ENCODE assay signal across 13 cellular contexts in genomic region chr2:101829018-101829396, GRCh38.
A peak's percentile ranks its signal among the peaks of the same experiment; 100 is the strongest.
DNase-seq lines count a peak whose midpoint lies in the region; ATAC-seq and TF ChIP-seq lines count a peak whose summit lies in the region.
"Had no signal": no experiment of that assay in that cellular context is flagged by ENCODE, and none has a peak within 500 bp of the region (broad histone marks: within the 10 kb centered on the region; RNA-seq: fewer than 3 reads in every experiment).

No MANE protein-coding gene starts in this region.

- WGBS in lung, 2 donors: 48 to 73% methylated on average over 5 of the region's 5 CpGs
- WGBS in sigmoid colon, 2 donors: 35 to 42% methylated on average over 5 of the region's 5 CpGs

- H3K4me3 ChIP-seq in brain microvascular endothelial cell (ENCODE audit: low read depth, low read length): no peak overlapping the region
- H3K4me3 ChIP-seq in lung: no peak overlapping the region
- no peak overlapping the region for H3K4me3 ChIP-seq in sigmoid colon
- H3K4me3 ChIP-seq: upper lobe of right lung had no signal

- H3K27me3 ChIP-seq in brain microvascular endothelial cell (replicated peaks) (no peaks in the 10 kb centered on the region), lung (ENCODE audit: control insufficient read depth, insufficient read depth) (no peaks in the 10 kb centered on the region), sigmoid colon (no peaks in the 10 kb centered on the region)
- H3K27me3 ChIP-seq: upper lobe of right lung had no signal

- H3K27me3 Mint-ChIP-seq in stimulated activated naive CD8-positive, alpha-beta T cell treated with anti-CD3 and anti-CD28 coated beads, Interleukin-15, Interleukin-2, amounts not matched to agents 100 ng/mL and 50 ng/mL, for 24 hours: no peaks in the 10 kb centered on the region
- no peaks in the 10 kb centered on the region for H3K27me3 Mint-ChIP-seq in stimulated activated naive CD8-positive, alpha-beta T cell treated with anti-CD3 and anti-CD28 coated beads, Interleukin-15, amount 100 ng/mL, for 72 hours

- peaks cover 32% of the 10 kb centered on the region for H3K36me3 Mint-ChIP-seq in stimulated activated naive CD8-positive, alpha-beta T cell treated with anti-CD3 and anti-CD28 coated beads, Interleukin-15, Interleukin-2, amounts not matched to agents 100 ng/mL and 50 ng/mL, for 24 hours (ENCODE audit: low read depth)

- DNase-seq in stimulated activated naive CD8-positive, alpha-beta T cell treated with anti-CD3 and anti-CD28 coated beads, Interleukin-15, amount 100 ng/mL, for 72 hours: no peak
- DNase-seq in brain microvascular endothelial cell: no peak
- no peak for DNase-seq in lung (ENCODE audit: low spot score)
- no peak for DNase-seq in sigmoid colon
- DNase-seq in RWPE1 (ENCODE audit: low spot score): no peak
- DNase-seq in COLO668 (lab: John Stamatoyannopoulos, UW; ENCODE audit: unreplicated experiment): no peak
- DNase-seq: AML-193, GF-D8, Kasumi-1, NCI-H2107, upper lobe of right lung had no signal

- TF ChIP-seq POLR2A in sigmoid colon (IDR thresholded peaks at IDR 0.05): no peak

- H3K4me1 ChIP-seq in lung (ENCODE audit: control insufficient read depth in 2 of 2, insufficient read depth in 2 of 2, low read length in 2 of 2): peaks cover 13 to 39% of the 10 kb centered on the region in 2 donors
- H3K4me1 ChIP-seq in sigmoid colon: peaks cover 0 to 49% (median 42%) of the 10 kb centered on the region in 4 donors

- peaks cover 69% of the 10 kb centered on the region for H3K4me1 Mint-ChIP-seq in stimulated activated naive CD8-positive, alpha-beta T cell treated with anti-CD3 and anti-CD28 coated beads, Interleukin-15, Interleukin-2, amounts not matched to agents 100 ng/mL and 50 ng/mL, for 24 hours (ENCODE audit: low read depth)
- H3K4me1 Mint-ChIP-seq in stimulated activated naive CD8-positive, alpha-beta T cell treated with anti-CD3 and anti-CD28 coated beads, Interleukin-15, amount 100 ng/mL, for 72 hours: peaks cover 65% of the 10 kb centered on the region

- CTCF ChIA-PET in RWPE1 (lab: Yijun Ruan, JAX): interaction anchor here (0.7 kb wide), 1 partner anchor 487 kb away, joined by 4 read pairs; no protein-coding TSS in a partner anchor

- in situ Hi-C loops in brain microvascular endothelial cell (cut with HindIII; ENCODE audit: low pct_ligation_motif_present, low sequenced_read_pairs): loop anchor here (25.0 kb wide), 1 partner anchor 392 kb away; no protein-coding TSS in a partner anchor

- intact Hi-C loops in sigmoid colon (cut with DNase I): loop anchor here (5.0 kb wide), 1 partner anchor 132 kb away; the partner anchor contains the start of gene MAP4K4

- POLR2A ChIA-PET in RWPE1 (lab: Yijun Ruan, JAX; ENCODE audit: low non-redundant PET): no interaction called here

- no peak for ATAC-seq in stimulated activated naive CD8-positive, alpha-beta T cell treated with anti-CD3 and anti-CD28 coated beads, Interleukin-15, amount 100 ng/mL, for 72 hours
- ATAC-seq in lung (ENCODE audit: insufficient read depth, low FRiP score) (no peak), GM18909 (IDR thresholded peaks at IDR 0.05; ENCODE audit: poor library complexity, unreplicated experiment) (no peak)
- ATAC-seq: upper lobe of right lung had no signal

- H3K36me3 ChIP-seq in brain microvascular endothelial cell (replicated peaks) (peaks cover 17% of the 10 kb centered on the region), lung (ENCODE audit: control insufficient read depth in 2 of 2, insufficient read depth in 2 of 2, low read length in 2 of 2) (peaks cover 6 to 8% of the 10 kb centered on the region in 2 donors), sigmoid colon (peaks cover 0 to 20% (median 2%) of the 10 kb centered on the region in 4 donors)

- no peaks in the 10 kb centered on the region for H3K9me3 Mint-ChIP-seq in stimulated activated naive CD8-positive, alpha-beta T cell treated with anti-CD3 and anti-CD28 coated beads, Interleukin-15, Interleukin-2, amounts not matched to agents 100 ng/mL and 50 ng/mL, for 24 hours
- no peaks in the 10 kb centered on the region for H3K9me3 Mint-ChIP-seq in stimulated activated naive CD8-positive, alpha-beta T cell treated with anti-CD3 and anti-CD28 coated beads, Interleukin-15, amount 100 ng/mL, for 72 hours

- TF ChIP-seq CTCF in brain microvascular endothelial cell (IDR thresholded peaks at IDR 0.05; ENCODE audit: low read depth, low read length, missing control alignments): no peak
- no peak for TF ChIP-seq CTCF in lung (IDR thresholded peaks at IDR 0.05; ENCODE audit: control extremely low read depth, extremely low read depth)
- TF ChIP-seq CTCF in sigmoid colon (IDR thresholded peaks at IDR 0.05): no peak
- no peak for TF ChIP-seq CTCF in RWPE1 (conservative IDR thresholded peaks at IDR 0.05; ENCODE audit: low read depth)

- no peak for TF ChIP-seq EP300 in sigmoid colon (IDR thresholded peaks at IDR 0.05)

- H3K4me3 Mint-ChIP-seq in stimulated activated naive CD8-positive, alpha-beta T cell treated with anti-CD3 and anti-CD28 coated beads, Interleukin-15, Interleukin-2, amounts not matched to agents 100 ng/mL and 50 ng/mL, for 24 hours: no peak overlapping the region
- H3K4me3 Mint-ChIP-seq in stimulated activated naive CD8-positive, alpha-beta T cell treated with anti-CD3 and anti-CD28 coated beads, Interleukin-15, amount 100 ng/mL, for 72 hours: no peak overlapping the region

- H3K27ac ChIP-seq in brain microvascular endothelial cell (peak overlapping the region; percentile 97), lung (ENCODE audit: low read depth in 1 of 2, low read length in 1 of 2) (peak overlapping the region; percentile 41 to 86), sigmoid colon (peak overlapping the region in 2 of 4 donors; percentile 25 to 38), RWPE1 (no peak overlapping the region)
- H3K27ac ChIP-seq: upper lobe of right lung had no signal

- H3K9me3 ChIP-seq in lung (ENCODE audit: control insufficient read depth in 2 of 2, insufficient read depth in 1 of 2, low read length in 1 of 2) (no peaks in the 10 kb centered on the region), sigmoid colon (no peaks in the 10 kb centered on the region)
- H3K9me3 ChIP-seq: upper lobe of right lung had no signal

- peak overlapping the region; percentile 10 for H3K27ac Mint-ChIP-seq in stimulated activated naive CD8-positive, alpha-beta T cell treated with anti-CD3 and anti-CD28 coated beads, Interleukin-15, Interleukin-2, amounts not matched to agents 100 ng/mL and 50 ng/mL, for 24 hours
- H3K27ac Mint-ChIP-seq in stimulated activated naive CD8-positive, alpha-beta T cell treated with anti-CD3 and anti-CD28 coated beads, Interleukin-15, amount 100 ng/mL, for 72 hours: peak overlapping the region in 1 of 2 donors; percentile 27
